5 cellular contexts compared by ENCODE assay signal in the genomic region with DNA sequence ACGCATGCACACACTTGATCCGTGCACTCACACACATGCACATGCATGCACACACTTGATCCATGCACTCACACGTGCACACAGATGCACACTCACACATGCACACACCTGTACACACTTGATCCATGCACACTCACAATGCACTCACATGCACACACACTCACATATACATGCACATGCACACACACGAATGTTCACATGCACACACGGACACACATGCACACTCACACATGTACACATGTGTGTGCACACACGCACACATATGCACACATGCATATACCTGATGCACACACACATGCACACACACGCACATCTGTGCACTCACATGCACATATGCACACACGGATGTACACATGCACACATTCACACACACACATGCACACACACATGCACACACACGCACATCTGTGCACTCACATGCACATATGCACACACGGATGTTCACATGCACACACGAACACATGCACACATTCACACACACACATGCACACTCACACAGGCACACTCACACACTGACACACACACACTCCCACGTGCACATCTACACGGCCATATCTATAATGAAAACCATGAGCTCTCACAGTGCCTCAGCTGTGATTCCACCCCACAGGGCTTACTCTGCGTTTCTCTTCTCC. TPM values are rescaled to one million over a fixed set of nuclear protein-coding genes. Genes with fewer than 3 reads are reported as not detected.
"Had no signal": no experiment of that assay in that cellular context is flagged by ENCODE, and none has a peak within 500 bp of the region (broad histone marks: within the 10 kb centered on the region; RNA-seq: fewer than 3 reads in every experiment).

No MANE protein-coding gene starts in this region.

RNA-seq across cellular contexts. Expression of a gene that starts 7.5 kb away (rescaled TPM):
- total RNA-seq: HT1080, NCI-H460, PC-9, SK-MEL-5 had no signal

RNA-seq across cellular contexts. Expression of a gene that starts 7.8 kb away (rescaled TPM):
- total RNA-seq: HT1080, NCI-H460, PC-9, RPMI7951, SK-MEL-5 had no signal

RNA-seq across cellular contexts. Expression of a gene that starts 18.0 kb away (rescaled TPM):
- total RNA-seq: HT1080, NCI-H460, PC-9, RPMI7951, SK-MEL-5 had no signal

RNA-seq across cellular contexts. Expression of a gene that starts 23.0 kb away (rescaled TPM):
- total RNA-seq: HT1080, NCI-H460, PC-9, SK-MEL-5 had no signal
